16 cellular contexts compared by ENCODE assay signal in the genomic region with DNA sequence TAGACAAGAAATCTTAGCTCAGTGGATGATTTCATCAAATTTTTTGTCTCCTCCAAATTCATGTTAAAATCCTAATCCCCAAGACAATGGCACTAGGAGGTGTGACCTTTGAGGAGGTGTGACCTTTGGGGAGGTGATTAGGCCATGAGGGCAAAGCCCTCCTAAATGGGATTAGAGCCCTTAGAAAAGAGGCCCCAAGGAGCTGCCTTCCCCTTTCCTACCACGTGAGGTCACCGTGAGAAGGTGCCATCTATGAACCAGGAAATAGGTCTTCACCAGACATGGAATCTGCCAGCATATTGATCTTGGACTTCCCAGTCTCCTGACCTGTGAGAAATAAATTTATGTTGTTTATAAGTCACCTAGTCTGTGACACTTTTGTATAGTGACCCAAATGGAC.
DNase-seq lines count a peak whose midpoint lies in the region; ATAC-seq and TF ChIP-seq lines count a peak whose summit lies in the region.
"Had no signal": no experiment of that assay in that cellular context is flagged by ENCODE, and none has a peak within 500 bp of the region (broad histone marks: within the 10 kb centered on the region; RNA-seq: fewer than 3 reads in every experiment).

No MANE protein-coding gene starts in this region.

- no peak for DNase-seq in AG09309 (ENCODE audit: low read depth)
- peak; percentile 24 for DNase-seq in NCI-H82 treated with DMSO at 0.1 percent for 48 hours (lab: John Stamatoyannopoulos, UW; ENCODE audit: unreplicated experiment)
- no peak for DNase-seq in epithelial cell of proximal tubule (ENCODE audit: low read depth)
- no peak for DNase-seq in hepatic stellate cell (ENCODE audit: low spot score)
- DNase-seq in natural killer cell = no peak
- DNase-seq: activated CD4-positive, alpha-beta T cell treated with anti-CD3 and anti-CD28 coated beads for 36 hours; activated T-cell treated with anti-CD3 and anti-CD28 coated beads, Interleukin-2, amount 50 U/mL, for 72 hours; amygdala; effector CD4-positive, alpha-beta T cell; left ventricle myocardium superior; NCI-H2171 treated with DMSO at 0.1 percent for 48 hours; SHP77; stimulated activated CD4-positive, alpha-beta T cell treated with anti-CD3 and anti-CD28 coated beads, Interleukin-12 subunit alpha, Interleukin-12 subunit beta, amount 100 ng/mL, for 4 hours had no signal

- H3K4me3 Mint-ChIP-seq in natural killer cell = no peak overlapping the region
- H3K4me3 Mint-ChIP-seq: activated CD4-positive, alpha-beta T cell treated with anti-CD3 and anti-CD28 coated beads for 36 hours; activated T-cell treated with anti-CD3 and anti-CD28 coated beads, Interleukin-2, amount 50 U/mL, for 72 hours had no signal

- no peak overlapping the region for H3K27ac Mint-ChIP-seq in natural killer cell
- H3K27ac Mint-ChIP-seq: activated CD4-positive, alpha-beta T cell treated with anti-CD3 and anti-CD28 coated beads for 36 hours; activated T-cell treated with anti-CD3 and anti-CD28 coated beads, Interleukin-2, amount 50 U/mL, for 72 hours had no signal

- intact Hi-C loops in natural killer cell (cut with micrococcal nuclease) = no loop called here

- H3K4me1 Mint-ChIP-seq in natural killer cell = no peaks in the 10 kb centered on the region
- H3K4me1 Mint-ChIP-seq: activated CD4-positive, alpha-beta T cell treated with anti-CD3 and anti-CD28 coated beads for 36 hours had no signal

- TF ChIP-seq CTCF in AG09309 (IDR thresholded peaks at IDR 0.05; ENCODE audit: control insufficient read depth, insufficient read depth, low read depth, low read length, missing control alignments) (peak; percentile 6), GM12873 (IDR thresholded peaks at IDR 0.05; ENCODE audit: insufficient read depth, low read depth, low read length, missing control alignments) (peak; percentile 43), epithelial cell of proximal tubule (conservative IDR thresholded peaks at IDR 0.05; ENCODE audit: low read depth, low read length) (peak; percentile 34), natural killer cell (IDR thresholded peaks at IDR 0.05) (no peak)

- H3K27me3 Mint-ChIP-seq in natural killer cell (ENCODE audit: low read depth in 2 of 2) = peaks cover 30 to 50% of the 10 kb centered on the region in 2 donors

- no peak for ATAC-seq in GM18868 (IDR thresholded peaks at IDR 0.05; ENCODE audit: unreplicated experiment)
- ATAC-seq in HG03159 (IDR thresholded peaks at IDR 0.05; ENCODE audit: unreplicated experiment) = no peak
- no peak for ATAC-seq in natural killer cell
- ATAC-seq: activated CD4-positive, alpha-beta T cell treated with anti-CD3 and anti-CD28 coated beads for 36 hours; activated T-cell treated with anti-CD3 and anti-CD28 coated beads, Interleukin-2, amount 50 U/mL, for 72 hours; left ventricle myocardium superior had no signal

- no peaks in the 10 kb centered on the region for H3K36me3 Mint-ChIP-seq in natural killer cell

- no peaks in the 10 kb centered on the region for H3K9me3 Mint-ChIP-seq in natural killer cell

- H3K4me3 ChIP-seq in AG09309 (ENCODE audit: control insufficient read depth, low read depth, low read length) (no peak overlapping the region), epithelial cell of proximal tubule (ENCODE audit: low read depth, low read length) (no peak overlapping the region)
